13 cellular contexts compared by ENCODE assay signal in genomic region chr11:8389034-8389996, GRCh38.
DNase-seq lines count a peak whose midpoint lies in the region; ATAC-seq, FAIRE-seq and TF ChIP-seq lines count a peak whose summit lies in the region.
"Had no signal": no experiment of that assay in that cellular context is flagged by ENCODE, and none has a peak within 500 bp of the region (broad histone marks: within the 10 kb centered on the region; RNA-seq: fewer than 3 reads in every experiment).

No MANE protein-coding gene starts in this region.

- H3K27me3 ChIP-seq in stomach smooth muscle (ENCODE audit: control insufficient read depth in 1 of 2, insufficient read depth in 2 of 2, low read length in 2 of 2), result no peaks in the 10 kb centered on the region

- no peak for ATAC-seq in esophagus mucosa
- ATAC-seq: left colon had no signal

- H3K9me3 ChIP-seq in stomach smooth muscle (ENCODE audit: control insufficient read depth in 2 of 2, low read length in 2 of 2) (no peaks in the 10 kb centered on the region), kidney (ENCODE audit: control insufficient read depth in 1 of 2, low read length in 2 of 2) (no peaks in the 10 kb centered on the region)

- H3K27me3 Mint-ChIP-seq in brain, result no peaks in the 10 kb centered on the region

- H3K4me1 Mint-ChIP-seq in brain, result peaks cover 40% of the 10 kb centered on the region

- H3K4me3 ChIP-seq in stomach smooth muscle (ENCODE audit: low read length in 2 of 2) (peak overlapping the region; percentile 44 to 64), kidney (ENCODE audit: low read length in 2 of 2) (no peak overlapping the region)
- H3K4me3 ChIP-seq: SK-N-MC had no signal

- peaks cover under 1% of the 10 kb centered on the region for H3K36me3 Mint-ChIP-seq in brain

- peak overlapping the region in 4 of 5 experiments; percentile 9 to 74 (median 38) for H3K4me3 Mint-ChIP-seq in brain

- peak overlapping the region; percentile 55 to 58 for H3K9ac ChIP-seq in stomach smooth muscle (ENCODE audit: low read length in 2 of 2)
- no peak overlapping the region for H3K9ac ChIP-seq in kidney (ENCODE audit: low read length in 2 of 2)

- H3K36me3 ChIP-seq in stomach smooth muscle (ENCODE audit: control insufficient read depth in 2 of 2, insufficient read depth in 2 of 2, low read length in 2 of 2) (no peaks in the 10 kb centered on the region), kidney (ENCODE audit: control insufficient read depth in 1 of 2, insufficient read depth in 2 of 2, low read length in 2 of 2) (no peaks in the 10 kb centered on the region)

- intact Hi-C loops in kidney (cut with DNase I), result no loop called here

- no peaks in the 10 kb centered on the region for H3K9me3 Mint-ChIP-seq in brain

- TF ChIP-seq CTCF in brain (conservative IDR thresholded peaks at IDR 0.05) (no peak), kidney (IDR thresholded peaks at IDR 0.05; ENCODE audit: borderline replicate concordance, extremely low read depth, insufficient read depth) (no peak)

- DNase-seq in NCI-H1092 treated with DMSO at 0.1 percent for 48 hours (lab: John Stamatoyannopoulos, UW) (peak; percentile 74), inferior parietal cortex (ENCODE audit: extremely low spot score) (peak; percentile 49), NCI-H345 (lab: John Stamatoyannopoulos, UW) (no peak), kidney (no peak), NCI-H226 (no peak)
- DNase-seq: activated CD4-positive, alpha-beta T cell treated with anti-CD3 and anti-CD28 coated beads, Interleukin-2, amount 50 U/mL, for 48 hours; activated naive CD4-positive, alpha-beta T cell treated with Interleukin-2 at 50 U/mL for 16 hours; left colon; NCI-H2227 treated with DMSO at 0.1 percent for 48 hours had no signal

- peak overlapping the region; percentile 88 for H3K27ac ChIP-seq in stomach smooth muscle (ENCODE audit: low read length)
- no peak overlapping the region for H3K27ac ChIP-seq in kidney (ENCODE audit: low read depth in 2 of 2, low read length in 2 of 2)
- H3K27ac ChIP-seq: SK-N-MC had no signal

- FAIRE-seq in kidney (lab: Jason Lieb, UNC), result no peak

- H3K27ac Mint-ChIP-seq in brain, result peak overlapping the region; percentile 56 to 87 (median 70)

- H3K4me1 ChIP-seq in stomach smooth muscle (ENCODE audit: control insufficient read depth, insufficient read depth, low read length) (peaks cover 22% of the 10 kb centered on the region), kidney (ENCODE audit: control insufficient read depth in 1 of 2, insufficient read depth in 1 of 2, low read depth in 1 of 2, low read length in 2 of 2) (peaks cover 0 to 2% of the 10 kb centered on the region in 2 donors)

Comparison
In these comparisons a context has a peak if more than half of its experiments do, and no peak if none do; other contexts are left out.
1. DNase-seq: peak in NCI-H1092 treated with DMSO at 0.1 percent for 48 hours (single experiment) and inferior parietal cortex (single experiment); none in NCI-H345 (single experiment), kidney (single experiment) and NCI-H226 (single experiment).
2. H3K4me3 ChIP-seq: peak in stomach smooth muscle (2 of 2); none in kidney (0 of 2).
3. H3K9ac ChIP-seq: peak in stomach smooth muscle (2 of 2); none in kidney (0 of 2).